ENCODE assay signal across 17 cellular contexts in the genomic region with DNA sequence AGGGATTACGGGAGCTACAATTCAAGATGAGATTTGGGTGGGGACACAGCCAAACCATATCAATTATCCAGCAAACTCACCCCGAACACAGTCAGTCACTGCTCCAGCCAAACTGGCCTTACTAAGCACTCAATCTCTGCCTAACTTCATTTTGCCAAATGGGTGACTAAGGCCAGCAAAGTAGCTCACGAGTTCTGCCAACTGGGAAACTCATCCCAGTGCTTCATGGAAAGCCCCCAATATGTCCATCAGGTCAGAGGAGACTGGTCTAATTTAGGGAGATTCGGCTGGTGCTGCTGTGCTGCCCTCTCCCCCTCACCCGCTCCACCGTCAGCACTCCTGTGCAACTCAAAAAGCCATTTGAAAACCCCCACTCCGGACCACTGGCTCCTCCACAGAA.
"Had no signal": no experiment of that assay in that cellular context is flagged by ENCODE, and none has a peak within 500 bp of the region (broad histone marks: within the 10 kb centered on the region; RNA-seq: fewer than 3 reads in every experiment).

No MANE protein-coding gene starts in this region.

- DNase-seq: activated CD4-positive, alpha-beta T cell treated with anti-CD3 and anti-CD28 coated beads for 48 hours; activated CD8-positive, alpha-beta T cell treated with anti-CD3 and anti-CD28 coated beads for 36 hours; activated gamma-delta T cell; aorta; brain microvascular endothelial cell; caudate nucleus; effector memory CD4-positive, alpha-beta T cell; heart left ventricle; left cardiac atrium; nephron progenitor cell; stimulated activated CD4-positive, alpha-beta T cell treated with anti-CD3 and anti-CD28 coated beads, Interleukin-1b, Interleukin-23, amount 100 ng/mL, for 48 hours; T-helper 2 cell; tibial artery had no signal

- H3K27me3 Mint-ChIP-seq: activated CD8-positive, alpha-beta T cell treated with anti-CD3 and anti-CD28 coated beads for 36 hours; activated naive CD4-positive, alpha-beta T cell treated with anti-CD3 and anti-CD28 coated beads, Interleukin-2, amount 50 U/mL, for 24 hours; progenitor cell of endocrine pancreas; stimulated activated naive CD8-positive, alpha-beta T cell treated with anti-CD3 and anti-CD28 coated beads, Interleukin-15, Interleukin-2, amounts not matched to agents 100 ng/mL and 50 ng/mL, for 24 hours had no signal

- H3K9me3 ChIP-seq: heart left ventricle, tibial artery had no signal

- ATAC-seq: activated CD8-positive, alpha-beta T cell treated with anti-CD3 and anti-CD28 coated beads for 36 hours; heart left ventricle; left cardiac atrium had no signal

- H3K36me3 ChIP-seq: brain microvascular endothelial cell, heart left ventricle, tibial artery had no signal

- H3K4me3 Mint-ChIP-seq: activated CD8-positive, alpha-beta T cell treated with anti-CD3 and anti-CD28 coated beads for 36 hours; activated naive CD4-positive, alpha-beta T cell treated with anti-CD3 and anti-CD28 coated beads, Interleukin-2, amount 50 U/mL, for 24 hours; activated T-helper 1 cell treated with anti-CD3 and anti-CD28 coated beads, Interleukin-12 subunit alpha, Interleukin-12 subunit beta, Interleukin-2, Interleukin-4 antibody, amounts not matched to agents 30 ng/mL and 10 ng/mL and 1 ng/mL, durations not matched to agents 14 hours and 24 hours and 36 hours; nephron progenitor cell; stimulated activated naive CD8-positive, alpha-beta T cell treated with anti-CD3 and anti-CD28 coated beads, Interleukin-15, Interleukin-2, amounts not matched to agents 100 ng/mL and 50 ng/mL, for 24 hours had no signal

- H3K27ac Mint-ChIP-seq: activated CD8-positive, alpha-beta T cell treated with anti-CD3 and anti-CD28 coated beads for 36 hours; activated naive CD4-positive, alpha-beta T cell treated with anti-CD3 and anti-CD28 coated beads, Interleukin-2, amount 50 U/mL, for 24 hours; activated T-helper 1 cell treated with anti-CD3 and anti-CD28 coated beads, Interleukin-12 subunit alpha, Interleukin-12 subunit beta, Interleukin-2, Interleukin-4 antibody, amounts not matched to agents 30 ng/mL and 10 ng/mL and 1 ng/mL, durations not matched to agents 14 hours and 24 hours and 36 hours; progenitor cell of endocrine pancreas; stimulated activated naive CD8-positive, alpha-beta T cell treated with anti-CD3 and anti-CD28 coated beads, Interleukin-15, Interleukin-2, amounts not matched to agents 100 ng/mL and 50 ng/mL, for 24 hours had no signal

- H3K9me3 Mint-ChIP-seq: activated CD8-positive, alpha-beta T cell treated with anti-CD3 and anti-CD28 coated beads for 36 hours; activated naive CD4-positive, alpha-beta T cell treated with anti-CD3 and anti-CD28 coated beads, Interleukin-2, amount 50 U/mL, for 24 hours; activated T-helper 1 cell treated with anti-CD3 and anti-CD28 coated beads, Interleukin-12 subunit alpha, Interleukin-12 subunit beta, Interleukin-2, Interleukin-4 antibody, amounts not matched to agents 30 ng/mL and 10 ng/mL and 1 ng/mL, durations not matched to agents 14 hours and 24 hours and 36 hours; stimulated activated naive CD8-positive, alpha-beta T cell treated with anti-CD3 and anti-CD28 coated beads, Interleukin-15, Interleukin-2, amounts not matched to agents 100 ng/mL and 50 ng/mL, for 24 hours had no signal

- H3K36me3 Mint-ChIP-seq: activated naive CD4-positive, alpha-beta T cell treated with anti-CD3 and anti-CD28 coated beads, Interleukin-2, amount 50 U/mL, for 24 hours had no signal

- H3K4me1 ChIP-seq: tibial artery had no signal

- H3K4me3 ChIP-seq: heart left ventricle, tibial artery had no signal

- H3K27ac ChIP-seq: brain microvascular endothelial cell, heart left ventricle, tibial artery had no signal

- H3K27me3 ChIP-seq: brain microvascular endothelial cell, heart left ventricle, tibial artery had no signal
